Comparison of ENCODE assay signal across 14 cellular contexts in genomic region chr4:143352720-143353119, GRCh38. TPM values are rescaled to one million over a fixed set of nuclear protein-coding genes. Genes with fewer than 3 reads are reported as not detected.
DNase-seq lines count a peak whose midpoint lies in the region; ATAC-seq and TF ChIP-seq lines count a peak whose summit lies in the region.
"Had no signal": no experiment of that assay in that cellular context is flagged by ENCODE, and none has a peak within 500 bp of the region (broad histone marks: within the 10 kb centered on the region; RNA-seq: fewer than 3 reads in every experiment).

No MANE protein-coding gene starts in this region.

- H3K27me3 Mint-ChIP-seq in nephron (ENCODE audit: low read depth), result no peaks in the 10 kb centered on the region
- H3K27me3 Mint-ChIP-seq in naive thymus-derived CD4-positive, alpha-beta T cell, result peaks cover 0 to 23% (median 5%) of the 10 kb centered on the region in 5 donors

- ATAC-seq in SK-N-SH treated with all-trans-retinoic acid at 6 μM for 48 hours, result peak; percentile 24; the same call in 1 of the 3 replicates
- no peak for ATAC-seq in naive thymus-derived CD4-positive, alpha-beta T cell
- ATAC-seq: GM12878 had no signal

- intact Hi-C loops in A673 (cut with micrococcal nuclease; ENCODE audit: unreplicated experiment), result no loop called here
- intact Hi-C loops in esophagus muscularis mucosa (cut with DNase I), result no loop called here
- intact Hi-C loops in naive thymus-derived CD4-positive, alpha-beta T cell (cut with micrococcal nuclease), result loop anchor here in 1 of 2 donors (10.0 kb wide), 1 partner anchor 168 kb away; the partner anchor contains the start of gene USP38

- no peaks in the 10 kb centered on the region for H3K9me3 Mint-ChIP-seq in nephron
- H3K9me3 Mint-ChIP-seq in naive thymus-derived CD4-positive, alpha-beta T cell, result no peaks in the 10 kb centered on the region

- H3K9me3 ChIP-seq in A673 (ENCODE audit: low read depth, low read length, poor library complexity, severe bottlenecking), result no peaks in the 10 kb centered on the region
- no peaks in the 10 kb centered on the region for H3K9me3 ChIP-seq in esophagus muscularis mucosa
- H3K9me3 ChIP-seq in naive thymus-derived CD4-positive, alpha-beta T cell (ENCODE audit: control insufficient read depth in 2 of 3, low read length in 3 of 3), result no peaks in the 10 kb centered on the region

- no peaks in the 10 kb centered on the region for H3K36me3 ChIP-seq in A673 (ENCODE audit: insufficient read depth, low read length, poor library complexity, severe bottlenecking)
- H3K36me3 ChIP-seq in esophagus muscularis mucosa, result no peaks in the 10 kb centered on the region
- no peaks in the 10 kb centered on the region for H3K36me3 ChIP-seq in naive thymus-derived CD4-positive, alpha-beta T cell (ENCODE audit: control insufficient read depth in 2 of 3, insufficient read depth in 3 of 3, low read length in 3 of 3)
- H3K36me3 ChIP-seq in H7 (replicated peaks; ENCODE audit: control insufficient read depth, insufficient read depth, low read length), result no peaks in the 10 kb centered on the region

- TF ChIP-seq EP300 in esophagus muscularis mucosa (IDR thresholded peaks at IDR 0.05), result no peak

- H3K4me1 Mint-ChIP-seq in nephron, result peaks cover 64% of the 10 kb centered on the region
- no peaks in the 10 kb centered on the region for H3K4me1 Mint-ChIP-seq in naive thymus-derived CD4-positive, alpha-beta T cell

- WGBS in esophagus muscularis mucosa, result 36% methylated on average over 3 of the region's 3 CpGs

- peak overlapping the region in 1 of 3 experiments; percentile 17 for H3K4me3 Mint-ChIP-seq in nephron
- H3K4me3 Mint-ChIP-seq in naive thymus-derived CD4-positive, alpha-beta T cell, result no peak overlapping the region

- no peak for TF ChIP-seq POLR2A in esophagus muscularis mucosa (IDR thresholded peaks at IDR 0.05; ENCODE audit: low read depth)

- POLR2A ChIA-PET in A673 (lab: Charles Lee; ENCODE audit: low non-redundant PET), result no interaction called here
- POLR2A ChIA-PET in naive thymus-derived CD4-positive, alpha-beta T cell (lab: Charles Lee), result no interaction called here

- CTCF ChIA-PET in A673 (lab: Charles Lee), result no interaction called here
- CTCF ChIA-PET in naive thymus-derived CD4-positive, alpha-beta T cell (lab: Charles Lee), result no interaction called here

- TF ChIP-seq CTCF in A673 (conservative IDR thresholded peaks at IDR 0.05; ENCODE audit: low read depth, low read length) (no peak), esophagus muscularis mucosa (IDR thresholded peaks at IDR 0.05) (no peak), nephron (IDR thresholded peaks at IDR 0.05; ENCODE audit: unreplicated experiment in 3 of 3) (no peak)

- no peaks in the 10 kb centered on the region for H3K36me3 Mint-ChIP-seq in nephron (ENCODE audit: low read depth)
- no peaks in the 10 kb centered on the region for H3K36me3 Mint-ChIP-seq in naive thymus-derived CD4-positive, alpha-beta T cell

- H3K4me1 ChIP-seq in A673 (ENCODE audit: insufficient read depth, low read length, poor library complexity, severe bottlenecking) (peaks cover 65% of the 10 kb centered on the region), esophagus muscularis mucosa (peaks cover 0 to 78% (median 69%) of the 10 kb centered on the region in 4 donors)
- no peaks in the 10 kb centered on the region for H3K4me1 ChIP-seq in naive thymus-derived CD4-positive, alpha-beta T cell (ENCODE audit: control insufficient read depth in 2 of 2, insufficient read depth in 2 of 2, low read length in 2 of 2)

- no TSS peak for BruUV-seq in A673 (replicated peaks; lab: Mats Ljungman, UMichigan)

- H3K27me3 ChIP-seq in A673 (replicated peaks; ENCODE audit: insufficient read depth, low read depth, low read length, poor library complexity) (no peaks in the 10 kb centered on the region), esophagus muscularis mucosa (no peaks in the 10 kb centered on the region), H7 (ENCODE audit: control insufficient read depth, insufficient read depth, low read length) (no peaks in the 10 kb centered on the region)
- no peaks in the 10 kb centered on the region for H3K27me3 ChIP-seq in naive thymus-derived CD4-positive, alpha-beta T cell (ENCODE audit: control insufficient read depth in 2 of 2, insufficient read depth in 2 of 2, low read length in 2 of 2)

- H3K4me3 ChIP-seq in A673 (ENCODE audit: low read depth, low read length, poor library complexity, severe bottlenecking), result no peak overlapping the region
- no peak overlapping the region for H3K4me3 ChIP-seq in esophagus muscularis mucosa
- no peak overlapping the region for H3K4me3 ChIP-seq in naive thymus-derived CD4-positive, alpha-beta T cell (ENCODE audit: low read length)
- H3K4me3 ChIP-seq in H7 (ENCODE audit: insufficient read depth, low read depth, low read length), result no peak overlapping the region
- H3K4me3 ChIP-seq: GM12878 had no signal

- H3K27ac Mint-ChIP-seq in nephron, result peak overlapping the region; percentile 28 to 80 (median 70)
- no peak overlapping the region for H3K27ac Mint-ChIP-seq in naive thymus-derived CD4-positive, alpha-beta T cell

- DNase-seq in A673 (ENCODE audit: low spot score), result no peak
- no peak for DNase-seq in esophagus muscularis mucosa (ENCODE audit: extremely low spot score)
- no peak for DNase-seq in midbrain (lab: John Stamatoyannopoulos, UW)
- DNase-seq in naive thymus-derived CD4-positive, alpha-beta T cell, result no peak
- DNase-seq in NOMO-1 treated with dmso at 0.1 percent for 144 hours (lab: John Stamatoyannopoulos, UW; ENCODE audit: unreplicated experiment), result no peak
- no peak for DNase-seq in H7
- DNase-seq: effector memory CD4-positive, alpha-beta T cell; foreskin melanocyte; MV-4-11; NCI-H2171 treated with DMSO at 0.1 percent for 48 hours; stimulated activated CD4-positive, alpha-beta T cell treated with anti-CD3 and anti-CD28 coated beads, Interleukin-12 subunit alpha, Interleukin-12 subunit beta, amount 100 ng/mL, for 4 hours had no signal

- H3K27ac ChIP-seq in A673 (ENCODE audit: low read depth, low read length, poor library complexity, severe bottlenecking) (peak overlapping the region; percentile 33), esophagus muscularis mucosa (replicated peaks in 1 of 4) (peak overlapping the region; percentile 60 to 79 (median 72))
- H3K27ac ChIP-seq in naive thymus-derived CD4-positive, alpha-beta T cell (ENCODE audit: low read depth, low read length), result no peak overlapping the region

TF ChIP-seq in SK-N-SH treated with all-trans-retinoic acid at 6 μM for 48 hours, 23 proteins besides CTCF, POLR2A, EP300 and RAD21:
- TF ChIP-seq SNAI2 (CRISPR knock-in tag; IDR thresholded peaks at IDR 0.05), result no peak
- TF ChIP-seq ESRRG (CRISPR knock-in tag; IDR thresholded peaks at IDR 0.05), result no peak
- no peak for TF ChIP-seq GLIS3 (CRISPR knock-in tag; IDR thresholded peaks at IDR 0.05)
- TF ChIP-seq ZFP3 (CRISPR knock-in tag; IDR thresholded peaks at IDR 0.05), result no peak
- TF ChIP-seq ZNF70 (CRISPR knock-in tag; IDR thresholded peaks at IDR 0.05), result no peak
- peak; percentile 23; the same call in 1 of the 2 replicates for TF ChIP-seq CREB5 (CRISPR knock-in tag; IDR thresholded peaks at IDR 0.05; ENCODE audit: low read depth)
- no peak for TF ChIP-seq RARB (CRISPR knock-in tag; IDR thresholded peaks at IDR 0.05)
- TF ChIP-seq CSDC2 (CRISPR knock-in tag; IDR thresholded peaks at IDR 0.05), result no peak
- TF ChIP-seq TOX (CRISPR knock-in tag; IDR thresholded peaks at IDR 0.05; ENCODE audit: borderline replicate concordance), result no peak
- peak; percentile 74 for TF ChIP-seq ISL1 (CRISPR knock-in tag; IDR thresholded peaks at IDR 0.05)
- TF ChIP-seq OSR1 (CRISPR knock-in tag; IDR thresholded peaks at IDR 0.05), result no peak
- TF ChIP-seq PATZ1 (CRISPR knock-in tag; IDR thresholded peaks at IDR 0.05; ENCODE audit: borderline replicate concordance), result no peak
TF ChIP-seq in SK-N-SH treated with all-trans-retinoic acid at 6 μM for 48 hours: peak in this region for 2.

RNA-seq across cellular contexts. Expression of gene GAB1, which starts 16.0 kb away (rescaled TPM):
- total RNA-seq in A673 (2021), result 27.6 and 32.8 TPM in 2 replicates
- 100 to 1,000 TPM in 2 of 4 donors, 10 to 100 TPM in 2; 73.5 to 117 (median 98.8) TPM for total RNA-seq in esophagus muscularis mucosa
- total RNA-seq in naive thymus-derived CD4-positive, alpha-beta T cell, result 1 to 10 TPM in 2 of 5 experiments, under 1 TPM in 2, not detected in 1; 0.67 to 6.4 (median 2.2) TPM
- polyA plus RNA-seq in naive thymus-derived CD4-positive, alpha-beta T cell, result not detected
- total RNA-seq in H7 (2014; rRNA removed; shearing (Covaris generic)), result 14.1 and 23.4 TPM in 2 replicates

Comparison
In these comparisons a context has a peak if more than half of its experiments do, and no peak if none do; other contexts are left out.
1. H3K27ac Mint-ChIP-seq: peak in nephron (3 of 3); none in naive thymus-derived CD4-positive, alpha-beta T cell (0 of 9).